Comparison of ENCODE assay signal across 8 cellular contexts in genomic region chr16:84116720-84117481, GRCh38. TPM values are rescaled to one million over a fixed set of nuclear protein-coding genes. Genes with fewer than 3 reads are reported as not detected.
DNase-seq lines count a peak whose midpoint lies in the region; ATAC-seq lines count a peak whose summit lies in the region.

Gene MBTPS1 (minus strand): TSS chr16:84116942. CDS start chr16:84101783, 15,159 bp downstream.

- peaks cover 28% of the 10 kb centered on the region for H3K4me1 ChIP-seq in BLaER1

- DNase-seq in NCI-H526 treated with DMSO at 0.1 percent for 48 hours (lab: John Stamatoyannopoulos, UW) (peak; percentile 79), cortex of kidney (lab: John Stamatoyannopoulos, UW) (peak; percentile 95), left lobe of liver (ENCODE audit: low spot score) (peak; percentile 99)
- peak; percentile 97 for DNase-seq in activated CD4-positive, alpha-beta T cell treated with anti-CD3 and anti-CD28 coated beads, Interleukin-2, amount 10 ng/mL, durations not matched to agents 7 days and 5 days
- DNase-seq in stimulated activated CD4-positive, alpha-beta T cell treated with anti-CD3 and anti-CD28 coated beads, Interleukin-2, amount 100 ng/mL, for 4 hours (ENCODE audit: low read depth): peak; percentile 97

- POLR2A ChIA-PET in activated CD4-positive, alpha-beta T cell treated with anti-CD3 and anti-CD28 coated beads, Interleukin-2, amount 10 ng/mL, durations not matched to agents 7 days and 5 days (lab: Charles Lee): interaction anchor here (0.6 kb wide), 1 partner anchor 31 kb away, joined by 3 read pairs; no protein-coding TSS in a partner anchor

- H3K27me3 ChIP-seq in BLaER1: no peaks in the 10 kb centered on the region

- H3K36me3 ChIP-seq in BLaER1: peaks cover 15% of the 10 kb centered on the region; the same call in 1 of the 2 replicates

- peaks cover 24% of the 10 kb centered on the region for H3K4me1 Mint-ChIP-seq in activated CD4-positive, alpha-beta T cell treated with anti-CD3 and anti-CD28 coated beads, Interleukin-2, amount 10 ng/mL, durations not matched to agents 7 days and 5 days

- H3K9me3 Mint-ChIP-seq in activated CD4-positive, alpha-beta T cell treated with anti-CD3 and anti-CD28 coated beads, Interleukin-2, amount 10 ng/mL, durations not matched to agents 7 days and 5 days: no peaks in the 10 kb centered on the region

- peak within 1 kb of the TSS; percentile 96 for H3K27ac Mint-ChIP-seq in activated CD4-positive, alpha-beta T cell treated with anti-CD3 and anti-CD28 coated beads, Interleukin-2, amount 10 ng/mL, durations not matched to agents 7 days and 5 days

- CTCF ChIA-PET in activated CD4-positive, alpha-beta T cell treated with anti-CD3 and anti-CD28 coated beads, Interleukin-2, amount 10 ng/mL, durations not matched to agents 7 days and 5 days (lab: Charles Lee): interaction anchor here (0.5 to 2.2 kb wide), 16 partner anchors 12 to 435 kb away, joined by 3 to 10 read pairs (median 4); partner anchors contain the start of genes DNAAF1, HSDL1 and TAF1C

- ATAC-seq in GM19328 (IDR thresholded peaks at IDR 0.05; ENCODE audit: unreplicated experiment) (peak; percentile 86), HG03520 (IDR thresholded peaks at IDR 0.05; ENCODE audit: unreplicated experiment) (peak; percentile 93), left lobe of liver (peak; percentile 96)

- no peaks in the 10 kb centered on the region for H3K27me3 Mint-ChIP-seq in activated CD4-positive, alpha-beta T cell treated with anti-CD3 and anti-CD28 coated beads, Interleukin-2, amount 10 ng/mL, durations not matched to agents 7 days and 5 days

- H3K36me3 Mint-ChIP-seq in activated CD4-positive, alpha-beta T cell treated with anti-CD3 and anti-CD28 coated beads, Interleukin-2, amount 10 ng/mL, durations not matched to agents 7 days and 5 days (ENCODE audit: low read depth): no peaks in the 10 kb centered on the region

- H3K9me3 ChIP-seq in BLaER1: no peaks in the 10 kb centered on the region

- peak within 1 kb of the TSS; percentile 91 for H3K4me3 ChIP-seq in BLaER1

- H4K20me1 ChIP-seq in BLaER1: peaks cover 44% of the 10 kb centered on the region

- H3K27ac ChIP-seq in BLaER1: peak within 1 kb of the TSS; percentile 95

- peak within 1 kb of the TSS; percentile 96 for H3K9ac ChIP-seq in BLaER1

- peak within 1 kb of the TSS; percentile 87 for H3K4me2 ChIP-seq in BLaER1

- H3K4me3 Mint-ChIP-seq in activated CD4-positive, alpha-beta T cell treated with anti-CD3 and anti-CD28 coated beads, Interleukin-2, amount 10 ng/mL, durations not matched to agents 7 days and 5 days: peak within 1 kb of the TSS; percentile 90

RNA-seq across cellular contexts. Expression of gene MBTPS1, which starts in this region (rescaled TPM):
- 10 to 100 TPM; 57.3 to 61.9 TPM for total RNA-seq in activated CD4-positive, alpha-beta T cell treated with anti-CD3 and anti-CD28 coated beads, Interleukin-2, amount 10 ng/mL, durations not matched to agents 7 days and 5 days
- total RNA-seq in left lobe of liver: 41.3 TPM

Comparison
In these comparisons a context has a peak if more than half of its experiments do, and no peak if none do; other contexts are left out.
1. Peak in every context shown above with its lines: DNase-seq, ATAC-seq, H3K4me3 ChIP-seq and H3K27ac ChIP-seq.